25 cellular contexts compared by ENCODE assay signal in genomic region chr4:3749081-3749480, GRCh38. TPM values are rescaled to one million over a fixed set of nuclear protein-coding genes. Genes with fewer than 3 reads are reported as not detected.
"Had no signal": no experiment of that assay in that cellular context is flagged by ENCODE, and none has a peak within 500 bp of the region (broad histone marks: within the 10 kb centered on the region; RNA-seq: fewer than 3 reads in every experiment).

No MANE protein-coding gene starts in this region.

- FAIRE-seq: pancreas, small intestine had no signal

- ATAC-seq: naive thymus-derived CD4-positive, alpha-beta T cell; natural killer cell; pancreas; sciatic nerve; stimulated activated effector memory CD8-positive, alpha-beta T cell treated with anti-CD3 and anti-CD28 coated beads, Interleukin-12 subunit alpha, Interleukin-12 subunit beta, amount 100 ng/mL, for 72 hours; stimulated activated naive B cell treated with anti-CD40 and anti-IgM and Interleukin-4, amounts not matched to agents 10 μg/mL and 1 μg/mL and 100 μg/mL, for 72 hours had no signal

- H3K4me1 ChIP-seq: pancreas, prostate gland, thyroid gland, tibial nerve, uterus had no signal

- H3K9me3 ChIP-seq: neutrophil, pancreas, prostate gland, right atrium auricular region, stomach, thoracic aorta, thyroid gland, tibial nerve, upper lobe of left lung, uterus had no signal

- H3K27me3 ChIP-seq: pancreas, uterus had no signal

- H3K4me3 ChIP-seq: neural progenitor cell, pancreas, prostate gland, right atrium auricular region, stomach, thoracic aorta, thyroid gland, tibial nerve, upper lobe of left lung, uterus had no signal

- H3K9ac ChIP-seq: neural progenitor cell had no signal

- H3K27ac ChIP-seq: neural progenitor cell, neutrophil, pancreas, prostate gland, right atrium auricular region, stomach, thoracic aorta, thyroid gland, tibial nerve, upper lobe of left lung, uterus had no signal

- DNase-seq: naive thymus-derived CD4-positive, alpha-beta T cell; natural killer cell; nucleus accumbens; retina; small intestine; stimulated activated CD4-positive, alpha-beta T cell treated with anti-CD3 and anti-CD28 coated beads, Interleukin-15, amount 100 ng/mL, for 24 hours; stimulated activated CD4-positive, alpha-beta T cell treated with anti-CD3 and anti-CD28 coated beads, Interleukin-2, amount 100 ng/mL, for 24 hours; stimulated activated CD4-positive, alpha-beta T cell treated with anti-CD3 and anti-CD28 coated beads, Interleukin-2, amount 100 ng/mL, for 48 hours; stimulated activated CD4-positive, alpha-beta T cell treated with anti-CD3 and anti-CD28 coated beads, Interleukin-4, amount 100 ng/mL, for 24 hours; stimulated activated naive B cell treated with anti-CD40 and anti-IgM and Interleukin-4, amounts not matched to agents 10 μg/mL and 1 μg/mL and 100 μg/mL, for 72 hours; stimulated activated naive CD4-positive, alpha-beta T cell treated with Interleukin-2 at 50 U/mL for 16 hours; stomach; thyroid gland; trophoblast cell; uterus had no signal

- H2AFZ ChIP-seq: neural progenitor cell had no signal

- H3K36me3 ChIP-seq: neural progenitor cell, neutrophil, pancreas, prostate gland, right atrium auricular region, stomach, thoracic aorta, thyroid gland, tibial nerve, upper lobe of left lung, uterus had no signal

- H3K4me2 ChIP-seq: neural progenitor cell had no signal

RNA-seq across cellular contexts. Expression of gene ADRA2C, which starts 17.1 kb away (rescaled TPM):
- total RNA-seq: naive thymus-derived CD4-positive, alpha-beta T cell; natural killer cell had no signal
- polyA plus RNA-seq: naive thymus-derived CD4-positive, alpha-beta T cell had no signal
